In the genomic region with DNA sequence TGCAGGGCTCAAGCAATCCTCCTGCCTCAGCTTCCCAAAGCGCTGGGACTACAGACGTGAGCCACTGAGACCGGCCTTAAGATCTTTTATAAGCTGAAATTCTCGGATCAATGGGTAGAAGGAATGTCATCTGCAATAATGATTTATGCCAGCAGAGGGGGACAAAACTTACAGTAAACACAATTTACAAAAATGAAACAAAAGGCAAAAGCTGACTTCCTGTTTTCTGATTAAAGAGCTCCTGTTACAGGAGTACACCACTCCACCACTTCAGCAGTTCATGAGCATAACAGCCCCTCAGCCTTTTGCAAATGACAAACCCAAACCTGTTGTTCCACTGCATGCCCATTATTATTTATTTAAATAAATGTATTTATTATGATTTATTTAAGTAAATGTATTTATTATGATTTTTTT, we compare ENCODE assay signal across 8 cellular contexts.
DNase-seq lines count a peak whose midpoint lies in the region; ATAC-seq, FAIRE-seq and TF ChIP-seq lines count a peak whose summit lies in the region.

No MANE protein-coding gene starts in this region.

- no peaks in the 10 kb centered on the region for H3K4me1 ChIP-seq in CD4-positive, CD25-positive, alpha-beta regulatory T cell (ENCODE audit: control insufficient read depth, insufficient read depth, low read length, poor library complexity, severe bottlenecking)
- H3K4me1 ChIP-seq in endothelial cell of umbilical vein (ENCODE audit: control insufficient read depth, extremely low read depth, insufficient read depth, low read length), result no peaks in the 10 kb centered on the region

- intact Hi-C loops in endothelial cell of umbilical vein (cut with micrococcal nuclease), result loop anchor here (1.0 to 5.0 kb wide), 7 partner anchors 49 to 346 kb away; a partner anchor contains a TSS

- H3K36me3 ChIP-seq in CD4-positive, CD25-positive, alpha-beta regulatory T cell (ENCODE audit: control insufficient read depth, insufficient read depth, low read length), result no peaks in the 10 kb centered on the region
- H3K36me3 ChIP-seq in endothelial cell of umbilical vein (ENCODE audit: control insufficient read depth in 2 of 2, extremely low read depth in 1 of 2, insufficient read depth in 2 of 2, low read length in 2 of 2), result no peaks in the 10 kb centered on the region

- peak; percentile 24 to 88 (median 74) for DNase-seq in CD4-positive, CD25-positive, alpha-beta regulatory T cell
- DNase-seq in NCI-H1436 treated with DMSO at 0.1 percent for 48 hours (lab: John Stamatoyannopoulos, UW) (peak; percentile 70), T-cell (peak in 22 of 34 experiments; percentile 1 to 65 (median 28)), endothelial cell of umbilical vein (ENCODE audit: low read depth, low spot score) (peak; percentile 84), osteocyte (ENCODE audit: extremely low spot score, unreplicated experiment) (no peak), C1 segment of cervical spinal cord (lab: John Stamatoyannopoulos, UW) (no peak)

- no TSS peak for BruUV-seq in endothelial cell of umbilical vein (replicated peaks; lab: Mats Ljungman, UMichigan)

- H3K4me3 ChIP-seq in CD4-positive, CD25-positive, alpha-beta regulatory T cell (ENCODE audit: low read depth, low read length), result peak overlapping the region; percentile 30
- H3K4me3 ChIP-seq in endothelial cell of umbilical vein (replicated peaks in 1 of 3; ENCODE audit: insufficient read depth in 1 of 3, low read depth in 1 of 3, low read length in 3 of 3), result no peak overlapping the region

- H3K4me3 Mint-ChIP-seq in CD4-positive, CD25-positive, alpha-beta regulatory T cell, result peak overlapping the region in 2 of 4 donors; percentile 44 to 61
- peak overlapping the region in 1 of 3 donors; percentile 22 for H3K4me3 Mint-ChIP-seq in T-cell
- no peak overlapping the region for H3K4me3 Mint-ChIP-seq in osteocyte (ENCODE audit: unreplicated experiment)

- H3K27me3 ChIP-seq in CD4-positive, CD25-positive, alpha-beta regulatory T cell (ENCODE audit: control insufficient read depth, insufficient read depth, low read length), result no peaks in the 10 kb centered on the region
- no peaks in the 10 kb centered on the region for H3K27me3 ChIP-seq in endothelial cell of umbilical vein (ENCODE audit: control insufficient read depth in 2 of 2, insufficient read depth in 2 of 2, low read length in 2 of 2)

- H3K79me2 ChIP-seq in endothelial cell of umbilical vein (ENCODE audit: control insufficient read depth, insufficient read depth, low read length), result no peaks in the 10 kb centered on the region

- no peaks in the 10 kb centered on the region for H3K9me3 ChIP-seq in CD4-positive, CD25-positive, alpha-beta regulatory T cell (ENCODE audit: control insufficient read depth in 2 of 2, low read length in 2 of 2)
- H3K9me3 ChIP-seq in endothelial cell of umbilical vein (replicated peaks; ENCODE audit: control insufficient read depth, insufficient read depth, low read length), result no peaks in the 10 kb centered on the region

- peak; percentile 89 to 95 for ATAC-seq in CD4-positive, CD25-positive, alpha-beta regulatory T cell (ENCODE audit: low read depth in 2 of 2)
- ATAC-seq in GM18502 (IDR thresholded peaks at IDR 0.05; ENCODE audit: poor library complexity, unreplicated experiment), result peak; percentile 92
- ATAC-seq in HG02852 (IDR thresholded peaks at IDR 0.05; ENCODE audit: unreplicated experiment), result peak; percentile 89
- ATAC-seq in T-cell (replicated peaks in 1 of 4), result peak; percentile 86 to 92 (median 88)

- no peaks in the 10 kb centered on the region for H3K9me3 Mint-ChIP-seq in CD4-positive, CD25-positive, alpha-beta regulatory T cell
- H3K9me3 Mint-ChIP-seq in T-cell, result no peaks in the 10 kb centered on the region
- H3K9me3 Mint-ChIP-seq in osteocyte (ENCODE audit: unreplicated experiment), result no peaks in the 10 kb centered on the region

- H3K36me3 Mint-ChIP-seq in CD4-positive, CD25-positive, alpha-beta regulatory T cell, result no peaks in the 10 kb centered on the region
- H3K36me3 Mint-ChIP-seq in T-cell (no peaks in the 10 kb centered on the region), osteocyte (ENCODE audit: unreplicated experiment) (peaks cover 2% of the 10 kb centered on the region)

- no peaks in the 10 kb centered on the region for H4K20me1 ChIP-seq in endothelial cell of umbilical vein (replicated peaks; ENCODE audit: control insufficient read depth, extremely low read depth, insufficient read depth, low read length)

- POLR2A ChIA-PET in T-cell (lab: Charles Lee) (interaction anchor here in 1 of 2 donors (0.6 kb wide), 2 partner anchors 159 to 254 kb away, joined by 3 to 4 read pairs; no protein-coding TSS in a partner anchor), endothelial cell of umbilical vein (lab: Charles Lee) (interaction anchor here (0.7 kb wide), 1 partner anchor 188 kb away, joined by 3 read pairs; no protein-coding TSS in a partner anchor)

- H3K4me2 ChIP-seq in endothelial cell of umbilical vein (ENCODE audit: insufficient read depth, low read length), result no peak overlapping the region

- no peak for TF ChIP-seq POLR2A in endothelial cell of umbilical vein (IDR thresholded peaks at IDR 0.05; ENCODE audit: low read depth, low read length)

- peaks cover 7 to 19% (median 9%) of the 10 kb centered on the region in 4 donors for H3K4me1 Mint-ChIP-seq in CD4-positive, CD25-positive, alpha-beta regulatory T cell
- peaks cover 17 to 21% (median 19%) of the 10 kb centered on the region in 3 donors for H3K4me1 Mint-ChIP-seq in T-cell
- H3K4me1 Mint-ChIP-seq in osteocyte (ENCODE audit: unreplicated experiment), result peaks cover 29% of the 10 kb centered on the region

- dilution Hi-C loops in endothelial cell of umbilical vein (cut with MboI; ENCODE audit: extremely low pct_ligation_motif_present, low sequenced_read_pairs), result no loop called here

- no peak overlapping the region for H2AFZ ChIP-seq in endothelial cell of umbilical vein (ENCODE audit: low read depth, low read length)

- no peaks in the 10 kb centered on the region for H3K27me3 Mint-ChIP-seq in CD4-positive, CD25-positive, alpha-beta regulatory T cell
- H3K27me3 Mint-ChIP-seq in T-cell, result peaks cover 0 to 3% of the 10 kb centered on the region in 2 donors
- H3K27me3 Mint-ChIP-seq in osteocyte (ENCODE audit: unreplicated experiment), result no peaks in the 10 kb centered on the region

- H3K27ac ChIP-seq in CD4-positive, CD25-positive, alpha-beta regulatory T cell (ENCODE audit: insufficient read depth, low read length, poor library complexity, severe bottlenecking), result peak overlapping the region; percentile 25
- no peak overlapping the region for H3K27ac ChIP-seq in endothelial cell of umbilical vein (ENCODE audit: insufficient read depth, low read depth, low read length)

- no peak overlapping the region for H3K9ac ChIP-seq in endothelial cell of umbilical vein (replicated peaks; ENCODE audit: extremely low read depth, insufficient read depth, low read length)

- CTCF ChIA-PET in T-cell (lab: Charles Lee) (interaction anchor here (0.6 to 2.0 kb wide), 51 partner anchors 9 to 884 kb away, joined by 3 to 35 read pairs (median 4); a partner anchor contains a TSS), endothelial cell of umbilical vein (lab: Charles Lee) (interaction anchor here (0.6 to 2.8 kb wide), 75 partner anchors 8 to 1755 kb away, joined by 3 to 117 read pairs (median 4); a partner anchor contains a TSS)

- H3K27ac Mint-ChIP-seq in CD4-positive, CD25-positive, alpha-beta regulatory T cell, result peak overlapping the region; percentile 9 to 90 (median 88)
- H3K27ac Mint-ChIP-seq in T-cell, result peak overlapping the region; percentile 69 to 83
- no peak overlapping the region for H3K27ac Mint-ChIP-seq in osteocyte (ENCODE audit: unreplicated experiment)

- TF ChIP-seq CTCF in endothelial cell of umbilical vein (IDR thresholded peaks at IDR 0.05; ENCODE audit: extremely low read depth in 1 of 2, insufficient read depth in 1 of 2, low read depth in 1 of 2, low read length in 2 of 2) (peak; percentile 45 to 52), osteocyte (IDR thresholded peaks at IDR 0.05) (peak; percentile 76)

- FAIRE-seq in endothelial cell of umbilical vein (lab: Jason Lieb, UNC), result peak; percentile 90

- H3K9me1 ChIP-seq in endothelial cell of umbilical vein (replicated peaks; ENCODE audit: control insufficient read depth, extremely low read depth, insufficient read depth, low read length), result no peaks in the 10 kb centered on the region

TF ChIP-seq in endothelial cell of umbilical vein, 7 proteins besides CTCF, POLR2A, EP300 and RAD21:
- TF ChIP-seq JUN (IDR thresholded peaks at IDR 0.05; ENCODE audit: borderline replicate concordance, insufficient read depth, insufficient read length, low read depth), result no peak
- no peak for TF ChIP-seq POLR2AphosphoS5 (IDR thresholded peaks at IDR 0.05; ENCODE audit: insufficient read depth, low read depth, low read length)
- TF ChIP-seq MYC (IDR thresholded peaks at IDR 0.05; ENCODE audit: low read depth, low read length), result no peak
- no peak for TF ChIP-seq EZH2 (IDR thresholded peaks at IDR 0.05; ENCODE audit: borderline replicate concordance, low read depth, low read length, severe bottlenecking)
- TF ChIP-seq, protein P1, sequence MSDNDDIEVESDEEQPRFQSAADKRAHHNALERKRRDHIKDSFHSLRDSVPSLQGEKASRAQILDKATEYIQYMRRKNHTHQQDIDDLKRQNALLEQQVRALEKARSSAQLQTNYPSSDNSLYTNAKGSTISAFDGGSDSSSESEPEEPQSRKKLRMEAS (IDR thresholded peaks at IDR 0.05; ENCODE audit: insufficient read depth, insufficient read length), result no peak

Comparison
In these comparisons a context has a peak if more than half of its experiments do, and no peak if none do; other contexts are left out.
1. DNase-seq: peak in CD4-positive, CD25-positive, alpha-beta regulatory T cell (3 of 3), NCI-H1436 treated with DMSO at 0.1 percent for 48 hours (single experiment), T-cell (22 of 34) and endothelial cell of umbilical vein (single experiment); none in osteocyte (single experiment) and C1 segment of cervical spinal cord (0 of 14).
2. Peak in every context shown above with its lines, with median percentiles within 50 percentile points of each other: ATAC-seq.